ENCODE assay signal across 17 cellular contexts in the genomic region with DNA sequence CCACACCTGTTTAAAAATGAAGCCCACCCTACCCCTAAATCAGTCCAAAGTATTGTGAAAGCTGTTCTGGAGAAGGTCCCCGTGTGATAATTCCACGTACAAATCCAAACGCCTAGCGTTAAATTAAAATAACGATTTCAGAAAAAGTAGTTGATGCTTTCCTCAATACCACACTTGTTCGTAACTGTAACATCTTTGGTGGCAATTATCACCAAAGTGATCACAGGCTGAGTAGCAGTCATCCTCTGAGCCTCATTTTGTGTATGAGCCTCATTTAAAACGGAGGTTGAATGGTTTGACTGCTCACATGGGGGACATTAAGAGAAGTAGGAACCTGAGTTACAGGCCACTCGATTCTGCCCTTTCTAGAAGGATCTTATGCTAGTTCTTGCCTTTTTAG.
A peak's percentile ranks its signal among the peaks of the same experiment; 100 is the strongest.
DNase-seq lines count a peak whose midpoint lies in the region; ATAC-seq, FAIRE-seq and TF ChIP-seq lines count a peak whose summit lies in the region.
"Had no signal": no experiment of that assay in that cellular context is flagged by ENCODE, and none has a peak within 500 bp of the region (broad histone marks: within the 10 kb centered on the region; RNA-seq: fewer than 3 reads in every experiment).

No MANE protein-coding gene starts in this region.

- WGBS in lower leg skin, 2 donors = 50 to 83% methylated on average over 8 of the region's 8 CpGs

- peaks cover 25% of the 10 kb centered on the region for H3K27me3 ChIP-seq in CD4-positive, alpha-beta T cell (ENCODE audit: control insufficient read depth, insufficient read depth, low read length)

- no peak for FAIRE-seq in urothelium cell line (lab: Jason Lieb, UNC)

- H3K4me3 Mint-ChIP-seq in CD4-positive, alpha-beta T cell = peak overlapping the region; percentile 30
- peak overlapping the region; percentile 91 for H3K4me3 Mint-ChIP-seq in glutamatergic neuron (ENCODE audit: unreplicated experiment)
- peak overlapping the region; percentile 93 for H3K4me3 Mint-ChIP-seq in neural crest cell
- H3K4me3 Mint-ChIP-seq: natural killer cell had no signal

- H3K9me3 Mint-ChIP-seq in CD4-positive, alpha-beta T cell = no peaks in the 10 kb centered on the region
- H3K9me3 Mint-ChIP-seq in glutamatergic neuron (ENCODE audit: unreplicated experiment) = peaks cover 5% of the 10 kb centered on the region
- peaks cover 4% of the 10 kb centered on the region for H3K9me3 Mint-ChIP-seq in neural crest cell
- H3K9me3 Mint-ChIP-seq: activated naive CD8-positive, alpha-beta T cell treated with anti-CD3 and anti-CD28 coated beads, Interleukin-2, amount 50 U/mL, for 24 hours; natural killer cell had no signal

- POLR2A ChIA-PET in CD4-positive, alpha-beta T cell (lab: Charles Lee) = no interaction called here

- H3K27ac ChIP-seq in CD4-positive, alpha-beta T cell (ENCODE audit: low read depth, low read length) = no peak overlapping the region

- no peak for ATAC-seq in CD4-positive, alpha-beta T cell (ENCODE audit: poor library complexity)
- no peak for ATAC-seq in GM21447 (IDR thresholded peaks at IDR 0.05; ENCODE audit: unreplicated experiment)
- ATAC-seq: activated naive CD8-positive, alpha-beta T cell treated with anti-CD3 and anti-CD28 coated beads, Interleukin-2, amount 50 U/mL, for 24 hours; natural killer cell had no signal

- no peaks in the 10 kb centered on the region for H3K36me3 Mint-ChIP-seq in CD4-positive, alpha-beta T cell (ENCODE audit: low read depth)
- H3K36me3 Mint-ChIP-seq in glutamatergic neuron (ENCODE audit: unreplicated experiment) = no peaks in the 10 kb centered on the region
- peaks cover 18% of the 10 kb centered on the region for H3K36me3 Mint-ChIP-seq in neural crest cell (ENCODE audit: low read depth)
- H3K36me3 Mint-ChIP-seq: natural killer cell had no signal

- CTCF ChIA-PET in CD4-positive, alpha-beta T cell (lab: Charles Lee) = no interaction called here

- H3K27me3 Mint-ChIP-seq in CD4-positive, alpha-beta T cell = peaks cover 34% of the 10 kb centered on the region
- H3K27me3 Mint-ChIP-seq in glutamatergic neuron (ENCODE audit: unreplicated experiment) (peaks cover 4% of the 10 kb centered on the region), neural crest cell (ENCODE audit: low read depth) (no peaks in the 10 kb centered on the region)

- in situ Hi-C loops in SK-MEL-5 (cut with HindIII; ENCODE audit: low pct_unique_long_range_greater_than_20kb, low sequenced_read_pairs) = no loop called here

- no peaks in the 10 kb centered on the region for H3K9me3 ChIP-seq in CD4-positive, alpha-beta T cell (ENCODE audit: control insufficient read depth, low read length)
- H3K9me3 ChIP-seq: MG63 had no signal

- no peaks in the 10 kb centered on the region for H3K4me1 Mint-ChIP-seq in CD4-positive, alpha-beta T cell (ENCODE audit: low read depth)
- H3K4me1 Mint-ChIP-seq in glutamatergic neuron (ENCODE audit: low read depth, unreplicated experiment) = peaks cover 20% of the 10 kb centered on the region
- peaks cover 57% of the 10 kb centered on the region for H3K4me1 Mint-ChIP-seq in neural crest cell
- H3K4me1 Mint-ChIP-seq: activated naive CD8-positive, alpha-beta T cell treated with anti-CD3 and anti-CD28 coated beads, Interleukin-2, amount 50 U/mL, for 24 hours; natural killer cell had no signal

- no peak for TF ChIP-seq POLR2A in lower leg skin (IDR thresholded peaks at IDR 0.05)

- intact Hi-C loops in CD4-positive, alpha-beta T cell (cut with DNase I, micrococcal nuclease) = no loop called here
- intact Hi-C loops in lower leg skin (cut with DNase I; ENCODE audit: low total_unique reads) = no loop called here

- DNase-seq in CD4-positive, alpha-beta T cell = no peak
- DNase-seq in SK-MEL-5 (ENCODE audit: low read depth, low spot score) = peak; percentile 14
- no peak for DNase-seq in glutamatergic neuron
- no peak for DNase-seq in neural crest cell (ENCODE audit: low read depth, low spot score)
- DNase-seq in lower leg skin (ENCODE audit: low spot score in 2 of 2) = no peak
- DNase-seq in urothelium cell line (ENCODE audit: low spot score) = no peak
- DNase-seq in SHP77 (lab: John Stamatoyannopoulos, UW) = no peak
- DNase-seq: activated CD4-positive, CD25-positive, alpha-beta regulatory T cell; activated CD8-positive, alpha-beta memory T cell treated with anti-CD3 and anti-CD28 coated beads for 24 hours; activated naive CD8-positive, alpha-beta T cell treated with anti-CD3 and anti-CD28 coated beads, Interleukin-2, amount 50 U/mL, for 24 hours; central memory CD4-positive, alpha-beta T cell; MG63; natural killer cell; NCI-H2029 treated with DMSO at 0.1 percent for 48 hours; NCI-H524 treated with DMSO at 0.1 percent for 48 hours; SHP77 treated with DMSO at 0.1 percent for 48 hours had no signal

- no peak for TF ChIP-seq CTCF in CD4-positive, alpha-beta T cell (IDR thresholded peaks at IDR 0.05)
- TF ChIP-seq CTCF in glutamatergic neuron (IDR thresholded peaks at IDR 0.05; ENCODE audit: partially characterized antibody, unreplicated experiment) (no peak), neural crest cell (conservative IDR thresholded peaks at IDR 0.05) (no peak), lower leg skin (IDR thresholded peaks at IDR 0.05) (no peak)

- H3K4me3 ChIP-seq in lower leg skin (ENCODE audit: low read depth, poor library complexity, severe bottlenecking) = no peak overlapping the region
- H3K4me3 ChIP-seq: MG63 had no signal

- H3K27ac Mint-ChIP-seq in CD4-positive, alpha-beta T cell = no peak overlapping the region
- peak overlapping the region; percentile 89 for H3K27ac Mint-ChIP-seq in glutamatergic neuron (ENCODE audit: unreplicated experiment)
- H3K27ac Mint-ChIP-seq in neural crest cell (ENCODE audit: unreplicated experiment) = peak overlapping the region; percentile 50
- H3K27ac Mint-ChIP-seq: activated naive CD8-positive, alpha-beta T cell treated with anti-CD3 and anti-CD28 coated beads, Interleukin-2, amount 50 U/mL, for 24 hours; natural killer cell had no signal

Comparison
In these comparisons a context has a peak if more than half of its experiments do, and no peak if none do; other contexts are left out.
1. H3K4me3 Mint-ChIP-seq: peak in every context shown above with its lines; median percentile 93 in neural crest cell; 91 in glutamatergic neuron; 30 in CD4-positive, alpha-beta T cell.